Comparison of ENCODE assay signal across 17 cellular contexts in genomic region chr5:62155988-62156387, GRCh38.
DNase-seq lines count a peak whose midpoint lies in the region; FAIRE-seq and TF ChIP-seq lines count a peak whose summit lies in the region.
"Had no signal": no experiment of that assay in that cellular context is flagged by ENCODE, and none has a peak within 500 bp of the region (broad histone marks: within the 10 kb centered on the region; RNA-seq: fewer than 3 reads in every experiment).

No MANE protein-coding gene starts in this region.

- DNase-seq in DMS79 treated with DMSO at 0.1 percent for 48 hours (lab: John Stamatoyannopoulos, UW) (peak; percentile 1), DMS79 (lab: John Stamatoyannopoulos, UW) (no peak), NCI-H524 treated with DMSO at 0.1 percent for 48 hours (lab: John Stamatoyannopoulos, UW) (peak; percentile 29), NCI-H748 treated with DMSO at 0.1 percent for 48 hours (lab: John Stamatoyannopoulos, UW) (peak; percentile 21), H54 (ENCODE audit: insufficient read length, low spot score) (no peak), pons (ENCODE audit: low spot score) (no peak)
- DNase-seq: AML-193; Caco-2; Calu3; CD4-positive, alpha-beta T cell; CD8-positive, alpha-beta T cell; GF-D8 had no signal

- no peak for TF ChIP-seq POLR2A in H54 (IDR thresholded peaks at IDR 0.05; ENCODE audit: low read depth, low read length)

- FAIRE-seq in H54 (lab: Jason Lieb, UNC), result no peak
- FAIRE-seq: A549, D721Med, G401.6, GM12891, GM19239 had no signal

Comparison
In these comparisons a context has a peak if more than half of its experiments do, and no peak if none do; other contexts are left out.
1. DNase-seq: peak in DMS79 treated with DMSO at 0.1 percent for 48 hours (single experiment), NCI-H524 treated with DMSO at 0.1 percent for 48 hours (single experiment) and NCI-H748 treated with DMSO at 0.1 percent for 48 hours (single experiment); none in DMS79 (single experiment), H54 (single experiment) and pons (single experiment).